ENCODE assay signal across 7 cellular contexts in genomic region chr1:109676718-109677381, GRCh38. TPM values are rescaled to one million over a fixed set of nuclear protein-coding genes. Genes with fewer than 3 reads are reported as not detected.
"Had no signal": no experiment of that assay in that cellular context is flagged by ENCODE, and none has a peak within 500 bp of the region (broad histone marks: within the 10 kb centered on the region; RNA-seq: fewer than 3 reads in every experiment).

No MANE protein-coding gene starts in this region.

RNA-seq across cellular contexts. Expression of gene GSTM1, which starts 10.8 kb away (rescaled TPM):
- total RNA-seq: activated naive CD4-positive, alpha-beta T cell treated with anti-CD3 and anti-CD28 coated beads for 36 hours; astrocyte; M059J; PC-9; Right ventricle myocardium inferior; SK-MEL-5; WTC11 had no signal

RNA-seq across cellular contexts. Expression of gene GSTM5, which starts 35.2 kb away (rescaled TPM):
- total RNA-seq: activated naive CD4-positive, alpha-beta T cell treated with anti-CD3 and anti-CD28 coated beads for 36 hours; astrocyte; M059J; PC-9; SK-MEL-5 had no signal
